8 cellular contexts compared by ENCODE assay signal in the genomic region with DNA sequence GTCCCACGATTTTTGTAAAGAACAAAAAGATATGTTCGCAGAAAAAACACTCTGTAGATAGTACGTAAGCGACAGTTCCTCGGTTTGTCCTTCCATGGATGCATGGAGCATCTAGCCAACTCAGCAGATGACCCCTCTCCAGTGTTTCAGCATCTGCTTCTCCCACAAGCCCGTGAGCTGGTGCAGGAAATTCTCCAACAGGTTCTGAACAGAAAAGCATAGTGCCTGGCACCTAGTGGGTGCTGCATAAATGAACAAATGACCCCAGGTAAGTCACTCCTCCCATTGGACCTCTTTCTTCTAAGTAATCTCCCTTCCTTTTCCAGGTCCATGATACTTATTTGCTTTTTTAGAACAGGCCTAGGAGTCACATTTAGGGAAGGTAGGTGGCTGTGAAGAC. TPM values are rescaled to one million over a fixed set of nuclear protein-coding genes. Genes with fewer than 3 reads are reported as not detected.
A peak's percentile ranks its signal among the peaks of the same experiment; 100 is the strongest.
DNase-seq lines count a peak whose midpoint lies in the region; ATAC-seq and TF ChIP-seq lines count a peak whose summit lies in the region.

No MANE protein-coding gene starts in this region.

- H3K4me1 ChIP-seq in A673 (ENCODE audit: insufficient read depth, low read length, poor library complexity, severe bottlenecking) (peaks cover 27% of the 10 kb centered on the region), HUES48 (ENCODE audit: control insufficient read depth, insufficient read depth, low read length) (peaks cover 34% of the 10 kb centered on the region)
- peaks cover 27 to 31% of the 10 kb centered on the region in 2 donors for H3K4me1 ChIP-seq in naive thymus-derived CD4-positive, alpha-beta T cell (ENCODE audit: control insufficient read depth in 2 of 2, insufficient read depth in 2 of 2, low read length in 2 of 2)

- no peaks in the 10 kb centered on the region for H3K9me3 Mint-ChIP-seq in naive thymus-derived CD4-positive, alpha-beta T cell

- peaks cover 39 to 80% (median 74%) of the 10 kb centered on the region in 7 donors for H3K4me1 Mint-ChIP-seq in naive thymus-derived CD4-positive, alpha-beta T cell

- H3K4me3 ChIP-seq in A673 (ENCODE audit: low read depth, low read length, poor library complexity, severe bottlenecking) (peak overlapping the region; percentile 98), HUES48 (ENCODE audit: low read depth, low read length) (peak overlapping the region; percentile 81)
- peak overlapping the region; percentile 41 for H3K4me3 ChIP-seq in naive thymus-derived CD4-positive, alpha-beta T cell (ENCODE audit: low read length)

- peaks cover 0 to 4% (median 0%) of the 10 kb centered on the region in 5 donors for H3K36me3 Mint-ChIP-seq in naive thymus-derived CD4-positive, alpha-beta T cell

- TSS peak; percentile 71 for BruUV-seq in A673 (replicated peaks; lab: Mats Ljungman, UMichigan)

- peak overlapping the region; percentile 57 to 84 (median 80) for H3K4me3 Mint-ChIP-seq in naive thymus-derived CD4-positive, alpha-beta T cell

- intact Hi-C loops in A673 (cut with micrococcal nuclease; ENCODE audit: unreplicated experiment): loop anchor here (5.0 kb wide), 2 partner anchors 64 to 91 kb away; partner anchors contain the start of gene BLOC1S4
- intact Hi-C loops in naive thymus-derived CD4-positive, alpha-beta T cell (cut with micrococcal nuclease): loop anchor here in 1 of 2 donors (5.0 to 10.0 kb wide), 3 partner anchors 207 to 1376 kb away; partner anchors contain the start of genes ABLIM2 and MAN2B2

- peak overlapping the region; percentile 15 to 89 (median 80) for H3K27ac Mint-ChIP-seq in naive thymus-derived CD4-positive, alpha-beta T cell

- no peak overlapping the region for H3K9ac ChIP-seq in HUES48 (ENCODE audit: low read depth, low read length)

- H3K9me3 ChIP-seq in A673 (ENCODE audit: low read depth, low read length, poor library complexity, severe bottlenecking) (no peaks in the 10 kb centered on the region), HUES48 (ENCODE audit: control insufficient read depth, insufficient read depth, low read length) (no peaks in the 10 kb centered on the region)
- H3K9me3 ChIP-seq in naive thymus-derived CD4-positive, alpha-beta T cell (ENCODE audit: control insufficient read depth in 2 of 3, low read length in 3 of 3): no peaks in the 10 kb centered on the region

- TF ChIP-seq CTCF in A673 (conservative IDR thresholded peaks at IDR 0.05; ENCODE audit: low read depth, low read length): no peak

- peaks cover 3% of the 10 kb centered on the region for H3K36me3 ChIP-seq in A673 (ENCODE audit: insufficient read depth, low read length, poor library complexity, severe bottlenecking)
- H3K36me3 ChIP-seq in HUES48 (ENCODE audit: control insufficient read depth, insufficient read depth, low read length): no peaks in the 10 kb centered on the region
- H3K36me3 ChIP-seq in naive thymus-derived CD4-positive, alpha-beta T cell (ENCODE audit: control insufficient read depth in 2 of 3, insufficient read depth in 3 of 3, low read length in 3 of 3): peaks cover 0 to 4% (median 0%) of the 10 kb centered on the region in 3 experiments

- CTCF ChIA-PET in A673 (lab: Charles Lee): no interaction called here
- CTCF ChIA-PET in naive thymus-derived CD4-positive, alpha-beta T cell (lab: Charles Lee): interaction anchor here (1.0 kb wide), 1 partner anchor 91 kb away, joined by 3 read pairs; no protein-coding TSS in a partner anchor

- DNase-seq in A673 (ENCODE audit: low spot score): no peak
- no peak for DNase-seq in caudate nucleus (lab: John Stamatoyannopoulos, UW)
- no peak for DNase-seq in naive thymus-derived CD4-positive, alpha-beta T cell
- DNase-seq in iPS-NIHi7 (ENCODE audit: extremely low spot score): no peak
- DNase-seq in SW 1271 (lab: John Stamatoyannopoulos, UW): no peak
- no peak for DNase-seq in NCI-H446 (lab: John Stamatoyannopoulos, UW)

- H3K27ac ChIP-seq in A673 (ENCODE audit: low read depth, low read length, poor library complexity, severe bottlenecking): no peak overlapping the region
- H3K27ac ChIP-seq in HUES48 (ENCODE audit: low read depth, low read length): no peak overlapping the region
- peak overlapping the region; percentile 91 for H3K27ac ChIP-seq in caudate nucleus (ENCODE audit: low read depth, low read length)
- peak overlapping the region; percentile 97 for H3K27ac ChIP-seq in naive thymus-derived CD4-positive, alpha-beta T cell (ENCODE audit: low read depth, low read length)

- H3K27me3 Mint-ChIP-seq in naive thymus-derived CD4-positive, alpha-beta T cell: no peaks in the 10 kb centered on the region

- no peak for ATAC-seq in naive thymus-derived CD4-positive, alpha-beta T cell
- ATAC-seq in HG02759 (IDR thresholded peaks at IDR 0.05; ENCODE audit: unreplicated experiment): no peak

- H3K27me3 ChIP-seq in A673 (replicated peaks; ENCODE audit: insufficient read depth, low read depth, low read length, poor library complexity): no peaks in the 10 kb centered on the region
- peaks cover 4% of the 10 kb centered on the region; the same call in 1 of the 2 replicates for H3K27me3 ChIP-seq in HUES48 (ENCODE audit: control insufficient read depth, insufficient read depth, low read length)
- no peaks in the 10 kb centered on the region for H3K27me3 ChIP-seq in naive thymus-derived CD4-positive, alpha-beta T cell (ENCODE audit: control insufficient read depth in 2 of 2, insufficient read depth in 2 of 2, low read length in 2 of 2)

- POLR2A ChIA-PET in A673 (lab: Charles Lee; ENCODE audit: low non-redundant PET): no interaction called here
- POLR2A ChIA-PET in naive thymus-derived CD4-positive, alpha-beta T cell (lab: Charles Lee): interaction anchor here (0.6 to 3.8 kb wide), 11 partner anchors 10 to 262 kb away, joined by 3 to 35 read pairs (median 5); partner anchors contain the start of genes BLOC1S4, MRFAP1L1 and TADA2B

RNA-seq across cellular contexts. Expression of gene KIAA0232, which starts 1.0 kb away (rescaled TPM):
- 30.2 and 33.3 TPM in 2 replicates for total RNA-seq in A673 (2021)
- total RNA-seq in naive thymus-derived CD4-positive, alpha-beta T cell: 10 to 100 TPM; 15.7 to 24.2 (median 19.8) TPM
- polyA plus RNA-seq in naive thymus-derived CD4-positive, alpha-beta T cell: 10 to 100 TPM; 12.0 to 13.3 TPM

Comparison
In these comparisons a context has a peak if more than half of its experiments do, and no peak if none do; other contexts are left out.
1. H3K27ac ChIP-seq: peak in caudate nucleus (single experiment) and naive thymus-derived CD4-positive, alpha-beta T cell (single experiment); none in A673 (single experiment) and HUES48 (single experiment).
2. H3K4me3 ChIP-seq: peak in every context shown above with its lines; median percentile 98 in A673; 81 in HUES48; 41 in naive thymus-derived CD4-positive, alpha-beta T cell.